ENCODE assay signal across 19 cellular contexts in genomic region chr5:6726006-6726405, GRCh38. TPM values are rescaled to one million over a fixed set of nuclear protein-coding genes. Genes with fewer than 3 reads are reported as not detected.
DNase-seq lines count a peak whose midpoint lies in the region; ATAC-seq and TF ChIP-seq lines count a peak whose summit lies in the region.
"Had no signal": no experiment of that assay in that cellular context is flagged by ENCODE, and none has a peak within 500 bp of the region (broad histone marks: within the 10 kb centered on the region; RNA-seq: fewer than 3 reads in every experiment).

No MANE protein-coding gene starts in this region.

- H3K27ac ChIP-seq in GM23338 (ENCODE audit: low read depth) (no peak overlapping the region), OCI-LY1 (ENCODE audit: low read depth, low read length, poor library complexity, severe bottlenecking) (peak overlapping the region; percentile 97), psoas muscle (no peak overlapping the region)
- H3K27ac ChIP-seq: C4-2B, KMS-11 had no signal

- DNase-seq in GM23338 (ENCODE audit: low spot score) (no peak), myocyte (ENCODE audit: low read depth) (peak; percentile 47), sciatic nerve (ENCODE audit: low spot score) (no peak), NK-92 (lab: John Stamatoyannopoulos, UW; ENCODE audit: unreplicated experiment) (no peak), psoas muscle (no peak)
- no peak for DNase-seq in stimulated activated naive B cell treated with anti-CD40 and anti-IgM and Interleukin-4, amounts not matched to agents 10 μg/mL and 1 μg/mL and 100 μg/mL, for 72 hours
- DNase-seq: H9, NCI-H1092, NCI-H1436 treated with DMSO at 0.1 percent for 48 hours, NCI-H2029, NCI-H2171, NCI-H446, PC-3, RPMI8226, SIG-M5 had no signal

- no peak overlapping the region for H3K4me3 Mint-ChIP-seq in GM23338
- no peak overlapping the region for H3K4me3 Mint-ChIP-seq in stimulated activated naive B cell treated with anti-CD40 and anti-IgM and Interleukin-4, amounts not matched to agents 10 μg/mL and 1 μg/mL and 100 μg/mL, for 72 hours
- H3K4me3 Mint-ChIP-seq: H9 had no signal

- H3K36me3 Mint-ChIP-seq in GM23338 (ENCODE audit: low read depth): peaks cover 2% of the 10 kb centered on the region; the same call in 2 of the 3 replicates
- peaks cover 29 to 58% of the 10 kb centered on the region in 2 donors for H3K36me3 Mint-ChIP-seq in stimulated activated naive B cell treated with anti-CD40 and anti-IgM and Interleukin-4, amounts not matched to agents 10 μg/mL and 1 μg/mL and 100 μg/mL, for 72 hours

- H2AFZ ChIP-seq in GM23338 (no peak overlapping the region), OCI-LY1 (ENCODE audit: low read length) (no peak overlapping the region)

- peaks cover 82% of the 10 kb centered on the region for H3K4me1 Mint-ChIP-seq in GM23338
- peaks cover 68 to 89% of the 10 kb centered on the region in 2 donors for H3K4me1 Mint-ChIP-seq in stimulated activated naive B cell treated with anti-CD40 and anti-IgM and Interleukin-4, amounts not matched to agents 10 μg/mL and 1 μg/mL and 100 μg/mL, for 72 hours

- no peaks in the 10 kb centered on the region for H3K9me3 ChIP-seq in OCI-LY1 (ENCODE audit: low read length)
- no peaks in the 10 kb centered on the region for H3K9me3 ChIP-seq in psoas muscle

- H3K9ac ChIP-seq in OCI-LY1 (ENCODE audit: low read length): no peak overlapping the region
- H3K9ac ChIP-seq: KMS-11 had no signal

- H3K27ac Mint-ChIP-seq in GM23338: peak overlapping the region; percentile 50; the same call in 1 of the 2 replicates
- peak overlapping the region; percentile 37 for H3K27ac Mint-ChIP-seq in stimulated activated naive B cell treated with anti-CD40 and anti-IgM and Interleukin-4, amounts not matched to agents 10 μg/mL and 1 μg/mL and 100 μg/mL, for 72 hours

- H3K4me3 ChIP-seq in GM23338 (no peak overlapping the region), OCI-LY1 (ENCODE audit: low read depth, low read length, poor library complexity, severe bottlenecking) (no peak overlapping the region), psoas muscle (no peak overlapping the region)

- H3K36me3 ChIP-seq in GM23338 (ENCODE audit: insufficient read depth) (no peaks in the 10 kb centered on the region), OCI-LY1 (ENCODE audit: insufficient read depth, low read length) (peaks cover 16% of the 10 kb centered on the region; the same call in 1 of the 2 replicates), psoas muscle (ENCODE audit: insufficient read depth in 1 of 2, low read depth in 1 of 2) (no peaks in the 10 kb centered on the region)

- H4K20me1 ChIP-seq in GM23338 (replicated peaks; ENCODE audit: insufficient read depth): peaks cover 81% of the 10 kb centered on the region
- H4K20me1 ChIP-seq in OCI-LY1 (ENCODE audit: insufficient read depth, low read length): no peaks in the 10 kb centered on the region

- peaks cover 2% of the 10 kb centered on the region for H3K27me3 Mint-ChIP-seq in GM23338 (ENCODE audit: insufficient read depth, low read depth, poor library complexity)
- no peaks in the 10 kb centered on the region for H3K27me3 Mint-ChIP-seq in stimulated activated naive B cell treated with anti-CD40 and anti-IgM and Interleukin-4, amounts not matched to agents 10 μg/mL and 1 μg/mL and 100 μg/mL, for 72 hours

- H3K4me2 ChIP-seq in GM23338: no peak overlapping the region
- H3K4me2 ChIP-seq in OCI-LY1 (ENCODE audit: low read length): peak overlapping the region; percentile 74; the same call in 1 of the 2 replicates
- H3K4me2 ChIP-seq: KMS-11 had no signal

- H3K9me3 Mint-ChIP-seq in GM23338: no peaks in the 10 kb centered on the region
- H3K9me3 Mint-ChIP-seq in stimulated activated naive B cell treated with anti-CD40 and anti-IgM and Interleukin-4, amounts not matched to agents 10 μg/mL and 1 μg/mL and 100 μg/mL, for 72 hours: peaks cover 0 to under 1% of the 10 kb centered on the region in 2 donors
- H3K9me3 Mint-ChIP-seq: H9 had no signal

- TF ChIP-seq CTCF in GM23338 (conservative IDR thresholded peaks at IDR 0.05; ENCODE audit: low read depth in 2 of 2) (no peak), OCI-LY1 (IDR thresholded peaks at IDR 0.05; ENCODE audit: low read length) (peak; percentile 21; the same call in 1 of the 2 replicates), psoas muscle (IDR thresholded peaks at IDR 0.05) (no peak)

- intact Hi-C loops in sciatic nerve (cut with DNase I) (no loop called here), psoas muscle (cut with DNase I) (no loop called here)

- 87 to 91% (median 90%) methylated on average over 9 of the region's 9 CpGs for WGBS in psoas muscle, 3 donors

- H3K27me3 ChIP-seq in GM23338 (ENCODE audit: insufficient read depth) (no peaks in the 10 kb centered on the region), OCI-LY1 (ENCODE audit: insufficient read depth, low read length) (no peaks in the 10 kb centered on the region), psoas muscle (ENCODE audit: insufficient read depth in 3 of 3, low read length in 2 of 3) (no peaks in the 10 kb centered on the region)

- peaks cover 32% of the 10 kb centered on the region; the same call in 1 of the 2 replicates for H3K4me1 ChIP-seq in GM23338 (ENCODE audit: insufficient read depth)
- H3K4me1 ChIP-seq in OCI-LY1 (ENCODE audit: insufficient read depth, low read length, severe bottlenecking): peaks cover 97% of the 10 kb centered on the region
- peaks cover 88% of the 10 kb centered on the region for H3K4me1 ChIP-seq in psoas muscle

- H3F3A ChIP-seq in GM23338 (replicated peaks; ENCODE audit: low read depth): no peaks in the 10 kb centered on the region
- H3F3A ChIP-seq in OCI-LY1 (ENCODE audit: insufficient read depth, low read length): no peaks in the 10 kb centered on the region

- ATAC-seq in GM23338 (no peak), sciatic nerve (no peak), psoas muscle (no peak)
- no peak for ATAC-seq in stimulated activated naive B cell treated with anti-CD40 and anti-IgM and Interleukin-4, amounts not matched to agents 10 μg/mL and 1 μg/mL and 100 μg/mL, for 72 hours (replicated peaks)
- ATAC-seq: PC-3, SK-N-SH treated with all-trans-retinoic acid at 6 μM for 48 hours had no signal

- peaks cover 100% of the 10 kb centered on the region for H3K79me2 ChIP-seq in GM23338 (replicated peaks; ENCODE audit: insufficient read depth)
- H3K79me2 ChIP-seq in OCI-LY1 (ENCODE audit: insufficient read depth, low read length): peaks cover 50% of the 10 kb centered on the region

- H3K9me2 ChIP-seq in GM23338 (ENCODE audit: insufficient read depth) (no peaks in the 10 kb centered on the region), OCI-LY1 (ENCODE audit: low read depth, low read length) (no peaks in the 10 kb centered on the region)

TF ChIP-seq in GM23338, 12 proteins besides CTCF, POLR2A, EP300 and RAD21 (continues in another document):
- TF ChIP-seq STAT1 (IDR thresholded peaks at IDR 0.05; ENCODE audit: unreplicated experiment): no peak
- TF ChIP-seq EZH2phosphoT487 (IDR thresholded peaks at IDR 0.05; ENCODE audit: unreplicated experiment): no peak

RNA-seq across cellular contexts. Expression of gene TENT4A, which starts 12.8 kb away (rescaled TPM):
- 20.2 and 24.0 TPM in 2 replicates for total RNA-seq in GM23338 (2014; rRNA removed; shearing (Covaris generic))
- 5.2 and 5.3 TPM in 2 replicates for polyA plus RNA-seq in GM23338 (2016; fragmentation: Nextera tagmentation; extraction: Ambion mirVana)
- total RNA-seq in myocyte: 6.7 and 11.1 TPM in 2 replicates
- 16.2 TPM for polyA plus RNA-seq in myocyte (2012)
- total RNA-seq in sciatic nerve: 28.6 TPM
- total RNA-seq in psoas muscle: 10 to 100 TPM in 3 of 4 donors, 1 to 10 TPM in 1; 8.7 to 19.2 (median 15.2) TPM
- 10 to 100 TPM in 1 of 3 donors, 1 to 10 TPM in 2; 5.0 to 12.7 (median 8.0) TPM for polyA plus RNA-seq in psoas muscle
